ENCODE assay signal across 1 cellular context in genomic region chr3:65597952-65598413, GRCh38.
TF ChIP-seq lines count a peak whose summit lies in the region.

No MANE protein-coding gene starts in this region.

TF ChIP-seq in WTC11, 78 proteins besides CTCF, POLR2A, EP300 and RAD21 (continued from another document):
- TF ChIP-seq ZNF532 (CRISPR knock-in tag; IDR thresholded peaks at IDR 0.05; ENCODE audit: borderline replicate concordance) (no peak), ZNF416 (CRISPR knock-in tag; IDR thresholded peaks at IDR 0.05) (no peak), JUN (CRISPR knock-in tag; IDR thresholded peaks at IDR 0.05) (no peak; the same call in 1 of the 2 replicates), RORB (CRISPR knock-in tag; IDR thresholded peaks at IDR 0.05) (no peak), ATF2 (CRISPR knock-in tag; IDR thresholded peaks at IDR 0.05; ENCODE audit: borderline replicate concordance, low read depth) (0 out of 2 replicates have a peak, but pooled peaks have one; percentile 4), ATF6 (CRISPR knock-in tag; IDR thresholded peaks at IDR 0.05) (no peak), ZNF396 (CRISPR knock-in tag; IDR thresholded peaks at IDR 0.05; ENCODE audit: borderline replicate concordance) (no peak), ZBTB21 (CRISPR knock-in tag; IDR thresholded peaks at IDR 0.05; ENCODE audit: borderline replicate concordance) (no peak), GRHL2 (CRISPR knock-in tag; IDR thresholded peaks at IDR 0.05; ENCODE audit: insufficient replicate concordance, severe bottlenecking) (no peak), ZNF263 (CRISPR knock-in tag; IDR thresholded peaks at IDR 0.05; ENCODE audit: low read depth) (no peak), NFE2L1 (CRISPR knock-in tag; IDR thresholded peaks at IDR 0.05) (peak; percentile 89; the same call in 1 of the 2 replicates), FOXJ3 (CRISPR knock-in tag; IDR thresholded peaks at IDR 0.05; ENCODE audit: borderline replicate concordance) (no peak), SP1 (CRISPR knock-in tag; conservative IDR thresholded peaks at IDR 0.05) (no peak), SMAD3 (CRISPR knock-in tag; IDR thresholded peaks at IDR 0.05; ENCODE audit: borderline replicate concordance) (0 out of 2 replicates have a peak, but pooled peaks have one; percentile 75), CREB1 (CRISPR knock-in tag; IDR thresholded peaks at IDR 0.05) (no peak), STAT6 (CRISPR knock-in tag; conservative IDR thresholded peaks at IDR 0.05; ENCODE audit: low read depth) (no peak), ETV6 (CRISPR knock-in tag; IDR thresholded peaks at IDR 0.05) (peak; percentile 36; the same call in 1 of the 2 replicates), ZNF317 (CRISPR knock-in tag; IDR thresholded peaks at IDR 0.05; ENCODE audit: borderline replicate concordance, low read depth) (no peak), SMAD4 (CRISPR knock-in tag; IDR thresholded peaks at IDR 0.05) (0 out of 2 replicates have a peak, but pooled peaks have one; percentile 14), FOXK1 (CRISPR knock-in tag; IDR thresholded peaks at IDR 0.05) (0 out of 2 replicates have a peak, but pooled peaks have one; percentile 39), NR3C1 (CRISPR knock-in tag; conservative IDR thresholded peaks at IDR 0.05; ENCODE audit: low read depth) (no peak), GTF2I (CRISPR knock-in tag; conservative IDR thresholded peaks at IDR 0.05) (no peak), ZMAT4 (CRISPR knock-in tag; IDR thresholded peaks at IDR 0.05) (no peak), TP53 (CRISPR knock-in tag; IDR thresholded peaks at IDR 0.05) (peak; percentile 50; the same call in 1 of the 2 replicates), ATF1 (CRISPR knock-in tag; IDR thresholded peaks at IDR 0.05) (no peak), IRF2 (CRISPR knock-in tag; IDR thresholded peaks at IDR 0.05; ENCODE audit: borderline replicate concordance, low read depth) (no peak), PREB (CRISPR knock-in tag; IDR thresholded peaks at IDR 0.05; ENCODE audit: borderline replicate concordance) (no peak), EMX1 (CRISPR knock-in tag; IDR thresholded peaks at IDR 0.05) (no peak), ZNF671 (CRISPR knock-in tag; IDR thresholded peaks at IDR 0.05) (no peak), E2F5 (CRISPR knock-in tag; IDR thresholded peaks at IDR 0.05) (peak; percentile 88), MYBL2 (CRISPR knock-in tag; IDR thresholded peaks at IDR 0.05) (peak; percentile 48), NR1H2 (CRISPR knock-in tag; IDR thresholded peaks at IDR 0.05) (no peak), ZNF219 (CRISPR knock-in tag; IDR thresholded peaks at IDR 0.05; ENCODE audit: borderline replicate concordance) (no peak), MAX (CRISPR knock-in tag; IDR thresholded peaks at IDR 0.05) (peak; percentile 96), FOXP4 (CRISPR knock-in tag; IDR thresholded peaks at IDR 0.05) (0 out of 2 replicates have a peak, but pooled peaks have one; percentile 62), PRRX2 (CRISPR knock-in tag; IDR thresholded peaks at IDR 0.05) (no peak), NR2C2 (CRISPR knock-in tag; IDR thresholded peaks at IDR 0.05) (no peak), ZNF281 (CRISPR knock-in tag; IDR thresholded peaks at IDR 0.05) (no peak), OVOL2 (CRISPR knock-in tag; IDR thresholded peaks at IDR 0.05; ENCODE audit: borderline replicate concordance) (no peak), HMGXB4 (CRISPR knock-in tag; IDR thresholded peaks at IDR 0.05) (no peak), FOXP1 (CRISPR knock-in tag; IDR thresholded peaks at IDR 0.05; ENCODE audit: borderline replicate concordance) (peak; percentile 61; the same call in 1 of the 2 replicates)
